Comparison of ENCODE assay signal across 2 cellular contexts in the genomic region with DNA sequence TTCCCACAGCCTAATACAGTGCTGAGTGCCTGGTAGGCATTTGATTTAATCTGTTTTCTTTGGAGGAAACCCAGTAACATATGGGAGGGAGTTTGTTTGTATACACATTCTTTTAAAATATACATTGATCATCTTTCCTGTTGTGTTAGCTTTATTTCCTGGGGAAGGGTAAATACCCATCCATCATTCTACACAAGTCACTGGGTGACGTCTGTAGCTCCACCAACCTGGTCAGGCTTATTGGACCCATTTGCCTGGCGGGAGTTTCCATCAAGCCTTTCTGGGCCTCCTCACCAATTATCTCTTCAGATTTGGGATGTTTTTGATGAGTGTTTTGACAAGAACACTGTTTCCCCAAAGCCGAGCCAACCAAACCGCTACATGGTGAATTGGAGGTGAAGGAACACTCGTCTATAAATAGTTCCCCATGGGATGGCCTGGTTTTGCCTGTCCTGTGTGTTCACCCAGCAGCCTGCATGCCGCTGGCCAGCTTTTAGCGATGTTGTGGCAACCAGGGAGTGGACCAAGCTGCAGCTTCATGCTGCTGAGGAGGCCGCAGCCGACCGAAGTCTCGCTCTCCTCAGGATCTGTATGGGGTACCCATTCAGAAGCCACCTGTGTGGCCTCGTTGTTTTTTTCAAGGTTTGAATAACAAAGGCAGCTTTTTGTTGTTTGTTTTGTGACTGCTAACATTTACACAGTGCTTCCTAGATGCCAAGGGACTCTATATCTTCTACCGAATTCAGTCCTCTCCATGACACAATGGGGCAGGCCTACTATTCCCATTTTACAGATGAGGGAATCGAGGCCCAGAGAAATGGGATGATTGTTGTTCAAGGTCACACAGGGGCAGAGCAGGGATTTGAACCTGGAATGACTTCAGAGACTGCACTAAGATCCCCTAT.
TF ChIP-seq lines count a peak whose summit lies in the region.

No MANE protein-coding gene starts in this region.

TF ChIP-seq in HEK293, 187 proteins besides CTCF, POLR2A, EP300 and RAD21:
- TF ChIP-seq ZXDB (tag by site-specific recombination; IDR thresholded peaks at IDR 0.05) (no peak), ZNF621 (tag by site-specific recombination; IDR thresholded peaks at IDR 0.05) (no peak), ZNF785 (tag by site-specific recombination; IDR thresholded peaks at IDR 0.05) (no peak), ZIC2 (tag by site-specific recombination; IDR thresholded peaks at IDR 0.05) (peak; percentile 23; the same call in 1 of the 2 replicates)

TF ChIP-seq in K562, 482 proteins besides CTCF, POLR2A, EP300 and RAD21:
- TF ChIP-seq, protein P1, sequence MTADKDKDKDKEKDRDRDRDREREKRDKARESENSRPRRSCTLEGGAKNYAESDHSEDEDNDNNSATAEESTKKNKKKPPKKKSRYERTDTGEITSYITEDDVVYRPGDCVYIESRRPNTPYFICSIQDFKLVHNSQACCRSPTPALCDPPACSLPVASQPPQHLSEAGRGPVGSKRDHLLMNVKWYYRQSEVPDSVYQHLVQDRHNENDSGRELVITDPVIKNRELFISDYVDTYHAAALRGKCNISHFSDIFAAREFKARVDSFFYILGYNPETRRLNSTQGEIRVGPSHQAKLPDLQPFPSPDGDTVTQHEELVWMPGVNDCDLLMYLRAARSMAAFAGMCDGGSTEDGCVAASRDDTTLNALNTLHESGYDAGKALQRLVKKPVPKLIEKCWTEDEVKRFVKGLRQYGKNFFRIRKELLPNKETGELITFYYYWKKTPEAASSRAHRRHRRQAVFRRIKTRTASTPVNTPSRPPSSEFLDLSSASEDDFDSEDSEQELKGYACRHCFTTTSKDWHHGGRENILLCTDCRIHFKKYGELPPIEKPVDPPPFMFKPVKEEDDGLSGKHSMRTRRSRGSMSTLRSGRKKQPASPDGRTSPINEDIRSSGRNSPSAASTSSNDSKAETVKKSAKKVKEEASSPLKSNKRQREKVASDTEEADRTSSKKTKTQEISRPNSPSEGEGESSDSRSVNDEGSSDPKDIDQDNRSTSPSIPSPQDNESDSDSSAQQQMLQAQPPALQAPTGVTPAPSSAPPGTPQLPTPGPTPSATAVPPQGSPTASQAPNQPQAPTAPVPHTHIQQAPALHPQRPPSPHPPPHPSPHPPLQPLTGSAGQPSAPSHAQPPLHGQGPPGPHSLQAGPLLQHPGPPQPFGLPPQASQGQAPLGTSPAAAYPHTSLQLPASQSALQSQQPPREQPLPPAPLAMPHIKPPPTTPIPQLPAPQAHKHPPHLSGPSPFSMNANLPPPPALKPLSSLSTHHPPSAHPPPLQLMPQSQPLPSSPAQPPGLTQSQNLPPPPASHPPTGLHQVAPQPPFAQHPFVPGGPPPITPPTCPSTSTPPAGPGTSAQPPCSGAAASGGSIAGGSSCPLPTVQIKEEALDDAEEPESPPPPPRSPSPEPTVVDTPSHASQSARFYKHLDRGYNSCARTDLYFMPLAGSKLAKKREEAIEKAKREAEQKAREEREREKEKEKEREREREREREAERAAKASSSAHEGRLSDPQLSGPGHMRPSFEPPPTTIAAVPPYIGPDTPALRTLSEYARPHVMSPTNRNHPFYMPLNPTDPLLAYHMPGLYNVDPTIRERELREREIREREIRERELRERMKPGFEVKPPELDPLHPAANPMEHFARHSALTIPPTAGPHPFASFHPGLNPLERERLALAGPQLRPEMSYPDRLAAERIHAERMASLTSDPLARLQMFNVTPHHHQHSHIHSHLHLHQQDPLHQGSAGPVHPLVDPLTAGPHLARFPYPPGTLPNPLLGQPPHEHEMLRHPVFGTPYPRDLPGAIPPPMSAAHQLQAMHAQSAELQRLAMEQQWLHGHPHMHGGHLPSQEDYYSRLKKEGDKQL (CRISPR knock-in tag; IDR thresholded peaks at IDR 0.05; ENCODE audit: borderline replicate concordance): no peak
- TF ChIP-seq KDM1A (IDR thresholded peaks at IDR 0.05) (peak in 1 of 2 experiments; percentile 15; a peak in 1 of 4 replicates), RBM25 (IDR thresholded peaks at IDR 0.05; ENCODE audit: low read depth, low read length, severe bottlenecking) (peak; percentile 55), ESRRA (IDR thresholded peaks at IDR 0.05; ENCODE audit: borderline replicate concordance, low read depth) (peak; percentile 72), BCOR (IDR thresholded peaks at IDR 0.05) (peak; percentile 79)
